ENCODE assay signal across 10 cellular contexts in genomic region chr3:25156526-25157075, GRCh38.
DNase-seq lines count a peak whose midpoint lies in the region; ATAC-seq, FAIRE-seq and TF ChIP-seq lines count a peak whose summit lies in the region.
"Had no signal": no experiment of that assay in that cellular context is flagged by ENCODE, and none has a peak within 500 bp of the region (broad histone marks: within the 10 kb centered on the region; RNA-seq: fewer than 3 reads in every experiment).

No MANE protein-coding gene starts in this region.

- TF ChIP-seq CTCF in gastroesophageal sphincter (IDR thresholded peaks at IDR 0.05): no peak
- TF ChIP-seq CTCF in pancreas (IDR thresholded peaks at IDR 0.05): no peak

- whole genome bisulfite sequencing in gastroesophageal sphincter (ENCODE audit: low coverage in 1 of 2), 2 donors: 21 to 36% methylated on average over 3 to 5 of the region's 5 CpGs
- WGBS in pancreas, 2 donors: 23 to 41% methylated on average over 5 of the region's 5 CpGs

- no peak for FAIRE-seq in pancreas (lab: Jason Lieb, UNC)
- FAIRE-seq: keratinocyte had no signal

- TF ChIP-seq POLR2A in gastroesophageal sphincter (IDR thresholded peaks at IDR 0.05): no peak

- TF ChIP-seq EP300 in gastroesophageal sphincter (IDR thresholded peaks at IDR 0.05): no peak

- H3K4me1 ChIP-seq in gastroesophageal sphincter (peaks cover 0 to 41% (median 4%) of the 10 kb centered on the region in 3 donors), pancreas (no peaks in the 10 kb centered on the region)

- intact Hi-C loops in pancreas (cut with DNase I): no loop called here

- H3K4me3 ChIP-seq in gastroesophageal sphincter (no peak overlapping the region), pancreas (no peak overlapping the region)

- H3K36me3 ChIP-seq in gastroesophageal sphincter (no peaks in the 10 kb centered on the region), pancreas (no peaks in the 10 kb centered on the region)

- DNase-seq in EH (ENCODE audit: low read depth) (peak; percentile 92), pancreas (no peak), T-helper 1 cell (no peak), anterior cingulate cortex (lab: John Stamatoyannopoulos, UW) (no peak), LoVo (ENCODE audit: low spot score) (no peak)
- DNase-seq: NCI-H1694 had no signal

- ATAC-seq in SK-N-SH treated with all-trans-retinoic acid at 6 μM for 48 hours (peak; percentile 98), gastroesophageal sphincter (peak; percentile 88), pancreas (peak in 3 of 4 donors; percentile 51 to 65 (median 63)), HG03025 (IDR thresholded peaks at IDR 0.05; ENCODE audit: low FRiP score, unreplicated experiment) (no peak)

- H3K27ac ChIP-seq in gastroesophageal sphincter: peak overlapping the region; percentile 18 to 71 (median 64)
- no peak overlapping the region for H3K27ac ChIP-seq in pancreas

- H3K27me3 ChIP-seq in gastroesophageal sphincter (no peaks in the 10 kb centered on the region), pancreas (no peaks in the 10 kb centered on the region)

- H3K9me3 ChIP-seq in gastroesophageal sphincter (no peaks in the 10 kb centered on the region), pancreas (no peaks in the 10 kb centered on the region)

TF ChIP-seq in SK-N-SH treated with all-trans-retinoic acid at 6 μM for 48 hours, 23 proteins besides CTCF, POLR2A, EP300 and RAD21:
- TF ChIP-seq, protein P1, sequence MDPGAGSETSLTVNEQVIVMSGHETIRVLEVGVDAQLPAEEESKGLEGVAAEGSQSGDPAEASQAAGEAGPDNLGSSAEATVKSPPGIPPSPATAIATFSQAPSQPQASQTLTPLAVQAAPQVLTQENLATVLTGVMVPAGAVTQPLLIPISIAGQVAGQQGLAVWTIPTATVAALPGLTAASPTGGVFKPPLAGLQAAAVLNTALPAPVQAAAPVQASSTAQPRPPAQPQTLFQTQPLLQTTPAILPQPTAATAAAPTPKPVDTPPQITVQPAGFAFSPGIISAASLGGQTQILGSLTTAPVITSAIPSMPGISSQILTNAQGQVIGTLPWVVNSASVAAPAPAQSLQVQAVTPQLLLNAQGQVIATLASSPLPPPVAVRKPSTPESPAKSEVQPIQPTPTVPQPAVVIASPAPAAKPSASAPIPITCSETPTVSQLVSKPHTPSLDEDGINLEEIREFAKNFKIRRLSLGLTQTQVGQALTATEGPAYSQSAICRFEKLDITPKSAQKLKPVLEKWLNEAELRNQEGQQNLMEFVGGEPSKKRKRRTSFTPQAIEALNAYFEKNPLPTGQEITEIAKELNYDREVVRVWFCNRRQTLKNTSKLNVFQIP (CRISPR knock-in tag; IDR thresholded peaks at IDR 0.05; ENCODE audit: borderline replicate concordance, low read depth): 0 out of 2 replicates have a peak, but pooled peaks have one; percentile 43
- TF ChIP-seq, protein P2, sequence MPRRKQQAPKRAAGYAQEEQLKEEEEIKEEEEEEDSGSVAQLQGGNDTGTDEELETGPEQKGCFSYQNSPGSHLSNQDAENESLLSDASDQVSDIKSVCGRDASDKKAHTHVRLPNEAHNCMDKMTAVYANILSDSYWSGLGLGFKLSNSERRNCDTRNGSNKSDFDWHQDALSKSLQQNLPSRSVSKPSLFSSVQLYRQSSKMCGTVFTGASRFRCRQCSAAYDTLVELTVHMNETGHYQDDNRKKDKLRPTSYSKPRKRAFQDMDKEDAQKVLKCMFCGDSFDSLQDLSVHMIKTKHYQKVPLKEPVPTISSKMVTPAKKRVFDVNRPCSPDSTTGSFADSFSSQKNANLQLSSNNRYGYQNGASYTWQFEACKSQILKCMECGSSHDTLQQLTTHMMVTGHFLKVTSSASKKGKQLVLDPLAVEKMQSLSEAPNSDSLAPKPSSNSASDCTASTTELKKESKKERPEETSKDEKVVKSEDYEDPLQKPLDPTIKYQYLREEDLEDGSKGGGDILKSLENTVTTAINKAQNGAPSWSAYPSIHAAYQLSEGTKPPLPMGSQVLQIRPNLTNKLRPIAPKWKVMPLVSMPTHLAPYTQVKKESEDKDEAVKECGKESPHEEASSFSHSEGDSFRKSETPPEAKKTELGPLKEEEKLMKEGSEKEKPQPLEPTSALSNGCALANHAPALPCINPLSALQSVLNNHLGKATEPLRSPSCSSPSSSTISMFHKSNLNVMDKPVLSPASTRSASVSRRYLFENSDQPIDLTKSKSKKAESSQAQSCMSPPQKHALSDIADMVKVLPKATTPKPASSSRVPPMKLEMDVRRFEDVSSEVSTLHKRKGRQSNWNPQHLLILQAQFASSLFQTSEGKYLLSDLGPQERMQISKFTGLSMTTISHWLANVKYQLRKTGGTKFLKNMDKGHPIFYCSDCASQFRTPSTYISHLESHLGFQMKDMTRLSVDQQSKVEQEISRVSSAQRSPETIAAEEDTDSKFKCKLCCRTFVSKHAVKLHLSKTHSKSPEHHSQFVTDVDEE (CRISPR knock-in tag; IDR thresholded peaks at IDR 0.05): no peak
- TF ChIP-seq CSDC2 (CRISPR knock-in tag; IDR thresholded peaks at IDR 0.05): no peak
- TF ChIP-seq PPARA (CRISPR knock-in tag; IDR thresholded peaks at IDR 0.05; ENCODE audit: borderline replicate concordance): no peak
TF ChIP-seq in SK-N-SH treated with all-trans-retinoic acid at 6 μM for 48 hours: peak in this region for 1.

Comparison
In these comparisons a context has a peak if more than half of its experiments do, and no peak if none do; other contexts are left out.
1. H3K27ac ChIP-seq: peak in gastroesophageal sphincter (4 of 4); none in pancreas (0 of 4).